Comparison of ENCODE assay signal across 1 cellular context in genomic region chr17:73255671-73256181, GRCh38.
TF ChIP-seq lines count a peak whose summit lies in the region.

No MANE protein-coding gene starts in this region.

TF ChIP-seq in HepG2, 621 proteins besides CTCF, POLR2A, EP300 and RAD21 (continued from another document and continues in another):
- TF ChIP-seq ZNF280D (CRISPR knock-in tag; IDR thresholded peaks at IDR 0.05): no peak
- no peak for TF ChIP-seq FOXA1 (IDR thresholded peaks at IDR 0.05)
- TF ChIP-seq FOXA1 (CRISPR knock-in tag; IDR thresholded peaks at IDR 0.05): no peak
- peak; percentile 37; the same call in 1 of the 2 replicates for TF ChIP-seq KAT8 (CRISPR knock-in tag; IDR thresholded peaks at IDR 0.05)
- TF ChIP-seq FOXA3 (CRISPR knock-in tag; IDR thresholded peaks at IDR 0.05): 0 out of 2 replicates have a peak, but pooled peaks have one; percentile 37
- TF ChIP-seq NAIF1 (CRISPR knock-in tag; IDR thresholded peaks at IDR 0.05; ENCODE audit: borderline replicate concordance): no peak
- TF ChIP-seq MEF2D (CRISPR knock-in tag; IDR thresholded peaks at IDR 0.05): peak; percentile 46; the same call in 1 of the 2 replicates
- no peak for TF ChIP-seq EHMT2 (IDR thresholded peaks at IDR 0.05; ENCODE audit: borderline replicate concordance, low read depth, low read length)
- TF ChIP-seq ARHGAP35 (CRISPR knock-in tag; IDR thresholded peaks at IDR 0.05; ENCODE audit: borderline replicate concordance): no peak; the same call in 1 of the 2 replicates
- TF ChIP-seq SOX6 (IDR thresholded peaks at IDR 0.05): no peak
- peak; percentile 31; the same call in 1 of the 2 replicates for TF ChIP-seq SOX6 (CRISPR knock-in tag; IDR thresholded peaks at IDR 0.05)
- TF ChIP-seq ZNF367 (CRISPR knock-in tag; IDR thresholded peaks at IDR 0.05; ENCODE audit: borderline replicate concordance): no peak
- no peak for TF ChIP-seq ZFYVE20 (CRISPR knock-in tag; IDR thresholded peaks at IDR 0.05; ENCODE audit: borderline replicate concordance, low read depth)
- no peak for TF ChIP-seq SMARCC2 (IDR thresholded peaks at IDR 0.05)
- TF ChIP-seq ZNF12 (CRISPR knock-in tag; IDR thresholded peaks at IDR 0.05): 0 out of 2 replicates have a peak, but pooled peaks have one; percentile 36
- TF ChIP-seq ZNF577 (CRISPR knock-in tag; IDR thresholded peaks at IDR 0.05; ENCODE audit: borderline replicate concordance, low read depth): no peak
- no peak for TF ChIP-seq RFXAP (CRISPR knock-in tag; IDR thresholded peaks at IDR 0.05; ENCODE audit: borderline replicate concordance)
- no peak for TF ChIP-seq ZNF761 (CRISPR knock-in tag; conservative IDR thresholded peaks at IDR 0.05)
- no peak for TF ChIP-seq RAD51 (IDR thresholded peaks at IDR 0.05; ENCODE audit: borderline replicate concordance)
- no peak for TF ChIP-seq GLMP (CRISPR knock-in tag; IDR thresholded peaks at IDR 0.05; ENCODE audit: borderline replicate concordance)
- TF ChIP-seq ZNF740 (CRISPR knock-in tag; IDR thresholded peaks at IDR 0.05): no peak
- 0 out of 2 replicates have a peak, but pooled peaks have one; percentile 42 for TF ChIP-seq RCOR2 (CRISPR knock-in tag; IDR thresholded peaks at IDR 0.05)
- TF ChIP-seq GPBP1L1 (CRISPR knock-in tag; IDR thresholded peaks at IDR 0.05): no peak
- TF ChIP-seq TCF7 (IDR thresholded peaks at IDR 0.05; ENCODE audit: low read depth): no peak
- no peak for TF ChIP-seq PREB (CRISPR knock-in tag; IDR thresholded peaks at IDR 0.05)
- TF ChIP-seq ZMYM3 (CRISPR knock-in tag; IDR thresholded peaks at IDR 0.05): no peak
- no peak for TF ChIP-seq ZNF816 (CRISPR knock-in tag; IDR thresholded peaks at IDR 0.05; ENCODE audit: borderline replicate concordance)
- peak; percentile 40; the same call in 1 of the 2 replicates for TF ChIP-seq ZNF556 (CRISPR knock-in tag; IDR thresholded peaks at IDR 0.05; ENCODE audit: borderline replicate concordance)
- no peak for TF ChIP-seq ZNF253 (CRISPR knock-in tag; IDR thresholded peaks at IDR 0.05; ENCODE audit: borderline replicate concordance)
- TF ChIP-seq ZNF619 (CRISPR knock-in tag; IDR thresholded peaks at IDR 0.05): no peak
- TF ChIP-seq ZIK1 (CRISPR knock-in tag; IDR thresholded peaks at IDR 0.05; ENCODE audit: borderline replicate concordance, low read depth): 0 out of 2 replicates have a peak, but pooled peaks have one; percentile 48
- no peak for TF ChIP-seq ZBTB4 (CRISPR knock-in tag; IDR thresholded peaks at IDR 0.05; ENCODE audit: borderline replicate concordance)
- TF ChIP-seq BCLAF1 (IDR thresholded peaks at IDR 0.05): no peak
- TF ChIP-seq ZHX1 (CRISPR knock-in tag; IDR thresholded peaks at IDR 0.05; ENCODE audit: low read depth): no peak
- TF ChIP-seq ATAD3A (CRISPR knock-in tag; IDR thresholded peaks at IDR 0.05): no peak
- no peak for TF ChIP-seq ZNF841 (CRISPR knock-in tag; IDR thresholded peaks at IDR 0.05; ENCODE audit: borderline replicate concordance)
- TF ChIP-seq SIX1 (CRISPR knock-in tag; IDR thresholded peaks at IDR 0.05; ENCODE audit: borderline replicate concordance): no peak
- no peak for TF ChIP-seq RNF2 (conservative IDR thresholded peaks at IDR 0.05; ENCODE audit: low read depth)
- no peak for TF ChIP-seq CCDC6 (CRISPR knock-in tag; IDR thresholded peaks at IDR 0.05)
- no peak for TF ChIP-seq ZNF710 (CRISPR knock-in tag; IDR thresholded peaks at IDR 0.05; ENCODE audit: borderline replicate concordance)
- peak; percentile 58; the same call in 1 of the 2 replicates for TF ChIP-seq JUND (CRISPR knock-in tag; IDR thresholded peaks at IDR 0.05)
